Comparison of ENCODE assay signal across 10 cellular contexts in the genomic region with DNA sequence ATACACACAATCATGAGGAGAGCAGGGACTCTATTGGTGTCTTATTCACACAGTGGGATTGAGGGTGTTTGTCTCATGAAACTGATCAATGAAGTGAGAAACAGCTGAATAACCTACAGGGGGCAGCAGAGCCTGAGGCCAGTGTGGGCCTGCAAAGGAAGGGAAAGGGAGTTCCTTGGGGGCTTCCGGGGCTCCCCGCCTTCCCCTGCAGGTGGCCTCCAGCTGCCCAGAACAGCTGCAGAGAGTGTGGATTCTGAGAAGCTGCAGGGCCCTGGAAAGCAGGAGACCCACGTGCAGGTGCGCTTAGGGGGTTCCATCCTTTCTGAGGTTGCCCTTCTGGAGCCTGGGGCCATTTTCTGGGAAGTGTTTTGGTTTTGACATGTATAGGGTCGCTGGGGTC. TPM values are rescaled to one million over a fixed set of nuclear protein-coding genes. Genes with fewer than 3 reads are reported as not detected.
DNase-seq lines count a peak whose midpoint lies in the region; ATAC-seq and TF ChIP-seq lines count a peak whose summit lies in the region.
"Had no signal": no experiment of that assay in that cellular context is flagged by ENCODE, and none has a peak within 500 bp of the region (broad histone marks: within the 10 kb centered on the region; RNA-seq: fewer than 3 reads in every experiment).

No MANE protein-coding gene starts in this region.

- H3F3A ChIP-seq in PC-3 (ENCODE audit: low read length, unreplicated experiment), result no peaks in the 10 kb centered on the region

- peaks cover 13% of the 10 kb centered on the region; the same call in 1 of the 2 replicates for H3K79me2 ChIP-seq in PC-3 (ENCODE audit: low read length)

- no peak overlapping the region for H2AFZ ChIP-seq in PC-3 (ENCODE audit: low read length)

- no peak overlapping the region for H3K27ac ChIP-seq in PC-3 (ENCODE audit: low read length)
- no peak overlapping the region for H3K27ac ChIP-seq in foreskin keratinocyte
- no peak overlapping the region for H3K27ac ChIP-seq in caudate nucleus (ENCODE audit: low read depth, low read length)
- H3K27ac ChIP-seq: skin epidermis had no signal

- no peak overlapping the region for H3K9ac ChIP-seq in PC-3 (ENCODE audit: low read length)

- H3K9me2 ChIP-seq in PC-3 (replicated peaks; ENCODE audit: low read length), result no peaks in the 10 kb centered on the region

- H3K27me3 ChIP-seq in PC-3 (ENCODE audit: low read length) (no peaks in the 10 kb centered on the region), foreskin keratinocyte (no peaks in the 10 kb centered on the region)

- H3K4me3 Mint-ChIP-seq in CD14-positive monocyte, result no peak overlapping the region

- peaks cover 24% of the 10 kb centered on the region for H3K9me3 ChIP-seq in PC-3 (ENCODE audit: low read length)

- peaks cover 0 to 6% of the 10 kb centered on the region in 2 donors for H3K36me3 Mint-ChIP-seq in CD14-positive monocyte

- POLR2A ChIA-PET in PC-3 (lab: Charles Lee; ENCODE audit: unreplicated experiment), result no interaction called here

- H3K4me3 ChIP-seq in GM12864 (ENCODE audit: low read depth, low read length), result no peak overlapping the region
- H3K4me3 ChIP-seq in PC-3 (ENCODE audit: low read length), result no peak overlapping the region
- H3K4me3 ChIP-seq: skin epidermis had no signal

- no peak overlapping the region for H3K27ac Mint-ChIP-seq in CD14-positive monocyte

- BruUV-seq in PC-3 (replicated peaks; lab: Mats Ljungman, UMichigan), result no TSS peak

- no peak overlapping the region for H3K4me2 ChIP-seq in PC-3 (ENCODE audit: low read length)

- no peaks in the 10 kb centered on the region for H4K20me1 ChIP-seq in PC-3 (ENCODE audit: low read length)

- TF ChIP-seq CTCF in CD14-positive monocyte (IDR thresholded peaks at IDR 0.05) (peak; percentile 27), GM12864 (IDR thresholded peaks at IDR 0.05; ENCODE audit: low read depth, low read length, missing control alignments) (peak; percentile 42), PC-3 (conservative IDR thresholded peaks at IDR 0.05; ENCODE audit: low read depth, low read length) (peak; percentile 25; the same call in 1 of the 2 replicates), foreskin keratinocyte (conservative IDR thresholded peaks at IDR 0.05) (peak; percentile 13)

- intact Hi-C loops in CD14-positive monocyte (cut with micrococcal nuclease) (loop anchor here (5.0 to 10.0 kb wide), 4 partner anchors 58 to 188 kb away; partner anchors contain the start of genes ZNF440 (in 2 of the 2), ZNF491 (in 1 of the 2) and ZNF700 (in 1 of the 2)), PC-3 (cut with micrococcal nuclease) (no loop called here)

- H3K9me3 Mint-ChIP-seq in CD14-positive monocyte, result peaks cover 12 to 50% (median 39%) of the 10 kb centered on the region in 7 donors

- DNase-seq in CD14-positive monocyte (ENCODE audit: low spot score), result no peak
- no peak for DNase-seq in GM12864 (ENCODE audit: low read depth)
- DNase-seq in PC-3, result no peak
- no peak for DNase-seq in foreskin keratinocyte
- DNase-seq in NCI-H2029 (lab: John Stamatoyannopoulos, UW), result no peak
- DNase-seq in NCI-H2081 treated with DMSO at 0.1 percent for 48 hours (lab: John Stamatoyannopoulos, UW), result no peak
- no peak for DNase-seq in caudate nucleus (lab: John Stamatoyannopoulos, UW)
- DNase-seq: NCI-H748 treated with DMSO at 0.1 percent for 48 hours had no signal

- H3K36me3 ChIP-seq in PC-3 (ENCODE audit: low read depth, low read length), result peaks cover 19% of the 10 kb centered on the region; the same call in 1 of the 2 replicates

- no peak for ATAC-seq in PC-3
- ATAC-seq in foreskin keratinocyte, result no peak
- no peak for ATAC-seq in HG03280 (IDR thresholded peaks at IDR 0.05; ENCODE audit: unreplicated experiment)

- CTCF ChIA-PET in PC-3 (lab: Charles Lee), result no interaction called here

- H3K27me3 Mint-ChIP-seq in CD14-positive monocyte (ENCODE audit: low read depth in 3 of 3), result peaks cover 0 to 8% (median 2%) of the 10 kb centered on the region in 3 donors

- H3K4me1 ChIP-seq in PC-3 (ENCODE audit: insufficient read depth, low read length) (no peaks in the 10 kb centered on the region), foreskin keratinocyte (no peaks in the 10 kb centered on the region)

- peaks cover 12% of the 10 kb centered on the region for H3K4me1 Mint-ChIP-seq in CD14-positive monocyte

RNA-seq across cellular contexts. Expression of gene ZNF763, which starts 20.1 kb away (rescaled TPM):
- polyA plus RNA-seq in CD14-positive monocyte (1 to 10 TPM; 1.3 to 1.7 TPM), foreskin keratinocyte (0.34 and 0.50 TPM in 2 replicates)
- total RNA-seq in PC-3 (2014; rRNA removed) (0.33 TPM in 1 of 2 replicates, not detected in the other), foreskin keratinocyte (0.61 and 0.71 TPM in 2 replicates)

RNA-seq across cellular contexts. Expression of gene ZNF433, which starts 50.5 kb away (rescaled TPM):
- polyA plus RNA-seq in CD14-positive monocyte, result 1 to 10 TPM in 1 of 2 donors, under 1 TPM in 1; 0.50 to 1.1 TPM
- 5.4 and 7.8 TPM in 2 replicates for total RNA-seq in PC-3 (2014; rRNA removed)
- total RNA-seq in foreskin keratinocyte, result 2.6 and 3.2 TPM in 2 replicates
- 1.4 and 1.7 TPM in 2 replicates for polyA plus RNA-seq in foreskin keratinocyte
